ENCODE assay signal across 31 cellular contexts in the genomic region with DNA sequence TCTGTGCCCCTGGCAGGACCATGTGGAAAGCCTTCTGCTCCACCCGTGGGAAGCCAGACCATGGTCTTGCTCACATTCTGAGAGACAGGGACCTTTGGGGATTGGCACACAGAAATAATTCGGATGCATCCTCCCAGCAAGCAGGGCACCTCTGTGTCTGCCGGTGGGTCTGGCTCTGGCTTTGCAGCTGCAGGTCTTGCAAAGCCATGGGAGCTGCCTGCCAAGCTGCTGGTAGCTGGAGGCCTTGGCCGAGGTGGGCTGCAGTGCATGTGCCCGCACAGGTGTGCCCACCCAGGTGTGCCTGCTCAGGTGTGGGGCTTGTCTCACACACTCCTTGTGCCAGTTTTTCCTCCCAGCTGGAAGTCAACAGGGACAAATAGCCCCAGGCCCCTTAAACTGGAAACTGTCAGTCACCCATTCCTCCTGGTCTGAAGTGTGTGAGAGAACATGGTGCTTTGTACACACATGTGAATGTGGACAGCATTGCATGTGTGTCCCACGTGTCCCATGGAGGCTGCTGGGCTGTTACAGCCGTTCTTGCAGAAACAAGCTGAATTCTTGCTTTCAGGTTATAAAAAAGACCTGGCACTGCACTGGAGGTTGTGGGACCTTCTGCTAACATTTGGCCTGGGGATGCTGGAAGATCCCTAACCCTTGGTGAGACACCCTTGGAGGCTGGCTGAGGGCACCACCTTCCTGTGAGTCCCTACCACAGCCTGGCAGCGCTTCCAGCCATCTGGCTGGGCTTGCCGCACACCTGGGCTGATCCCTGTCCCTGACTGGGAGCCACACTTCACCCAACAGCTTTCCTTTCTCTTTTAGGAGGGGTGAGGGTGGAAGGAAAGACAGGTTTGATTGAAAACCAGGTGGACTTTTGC. TPM values are rescaled to one million over a fixed set of nuclear protein-coding genes. Genes with fewer than 3 reads are reported as not detected.
DNase-seq lines count a peak whose midpoint lies in the region; ATAC-seq and TF ChIP-seq lines count a peak whose summit lies in the region.
"Had no signal": no experiment of that assay in that cellular context is flagged by ENCODE, and none has a peak within 500 bp of the region (broad histone marks: within the 10 kb centered on the region; RNA-seq: fewer than 3 reads in every experiment).

No MANE protein-coding gene starts in this region.

- intact Hi-C loops in stomach (cut with DNase I; ENCODE audit: low total_unique reads) = no loop called here
- intact Hi-C loops in CD4-positive, alpha-beta memory T cell (cut with micrococcal nuclease) = no loop called here

- POLR2A ChIA-PET in CD4-positive, alpha-beta memory T cell (lab: Charles Lee; ENCODE audit: partially characterized antibody) = no interaction called here

- peaks cover 0 to 2% (median 0%) of the 10 kb centered on the region in 8 donors for H3K9me3 Mint-ChIP-seq in CD4-positive, alpha-beta memory T cell
- H3K9me3 Mint-ChIP-seq: activated CD4-positive, alpha-beta memory T cell treated with anti-CD3 and anti-CD28 coated beads for 36 hours; activated naive CD4-positive, alpha-beta T cell treated with anti-CD3 and anti-CD28 coated beads for 36 hours; nephron had no signal

- H3K4me3 ChIP-seq in adipocyte (ENCODE audit: low read length) (no peak overlapping the region), stomach (no peak overlapping the region)
- no peak overlapping the region for H3K4me3 ChIP-seq in CD4-positive, alpha-beta memory T cell (ENCODE audit: low read length in 2 of 2)
- H3K4me3 ChIP-seq: adrenal gland; BLaER1 treated with 17β-estradiol and CSF1 and Interleukin-3, amounts not matched to agents 10 nM and 100 nM; body of pancreas; esophagus squamous epithelium; GM23248; lower lobe of right lung; Peyer's patch had no signal

- peaks cover 0 to 1% of the 10 kb centered on the region in 2 donors for H3K27me3 Mint-ChIP-seq in CD4-positive, alpha-beta memory T cell
- H3K27me3 Mint-ChIP-seq: activated CD4-positive, alpha-beta memory T cell treated with anti-CD3 and anti-CD28 coated beads for 36 hours; stimulated activated memory B cell treated with anti-CD40 and anti-IgM and Interleukin-4, amounts not matched to agents 10 μg/mL and 1 μg/mL and 100 μg/mL, for 72 hours had no signal

- H3K27ac Mint-ChIP-seq in CD4-positive, alpha-beta memory T cell = no peak overlapping the region
- H3K27ac Mint-ChIP-seq: activated CD4-positive, alpha-beta memory T cell treated with anti-CD3 and anti-CD28 coated beads for 36 hours; activated naive CD4-positive, alpha-beta T cell treated with anti-CD3 and anti-CD28 coated beads for 36 hours; stimulated activated memory B cell treated with anti-CD40 and anti-IgM and Interleukin-4, amounts not matched to agents 10 μg/mL and 1 μg/mL and 100 μg/mL, for 72 hours; T-helper 17 cell had no signal

- 70 to 85% (median 77%) methylated on average over 8 to 9 of the region's 9 CpGs for WGBS in stomach, 5 donors

- DNase-seq in activated effector memory CD4-positive, alpha-beta T cell treated with anti-CD3 and anti-CD28 coated beads, Interleukin-2, amount 50 U/mL, for 16 hours = peak; percentile 38
- no peak for DNase-seq in activated effector memory CD4-positive, alpha-beta T cell treated with Interleukin-2 at 50 U/mL for 16 hours
- DNase-seq in NCI-H1092 treated with DMSO at 0.1 percent for 48 hours (lab: John Stamatoyannopoulos, UW) (peak; percentile 80), adipocyte (ENCODE audit: low read depth) (no peak), stomach (peak; percentile 63), AML-193 (lab: John Stamatoyannopoulos, UW) (no peak)
- DNase-seq in CD4-positive, alpha-beta memory T cell = no peak
- DNase-seq: activated CD4-positive, alpha-beta memory T cell treated with anti-CD3 and anti-CD28 coated beads for 36 hours; activated CD8-positive, alpha-beta memory T cell treated with anti-CD3 and anti-CD28 coated beads, Interleukin-2, amount 50 U/mL, for 4 hours; activated naive CD4-positive, alpha-beta T cell treated with anti-CD3 and anti-CD28 coated beads for 36 hours; adrenal gland; Calu3; EL; esophagus squamous epithelium; foreskin keratinocyte; GM23248; heart right ventricle; lower lobe of right lung; NCI-H526; substantia nigra; T-helper 17 cell had no signal

- CTCF ChIA-PET in CD4-positive, alpha-beta memory T cell (lab: Charles Lee; ENCODE audit: partially characterized antibody) = no interaction called here

- H3K9me3 ChIP-seq in adipocyte (ENCODE audit: control insufficient read depth, low read length) = no peaks in the 10 kb centered on the region
- H3K9me3 ChIP-seq in stomach = no peaks in the 10 kb centered on the region
- no peaks in the 10 kb centered on the region for H3K9me3 ChIP-seq in CD4-positive, alpha-beta memory T cell (ENCODE audit: control insufficient read depth in 1 of 2, low read length in 2 of 2)
- H3K9me3 ChIP-seq: adrenal gland, body of pancreas, esophagus squamous epithelium, heart right ventricle, lower lobe of right lung, Peyer's patch had no signal

- H3K36me3 Mint-ChIP-seq in CD4-positive, alpha-beta memory T cell = no peaks in the 10 kb centered on the region
- H3K36me3 Mint-ChIP-seq: activated CD4-positive, alpha-beta memory T cell treated with anti-CD3 and anti-CD28 coated beads for 36 hours; stimulated activated memory B cell treated with anti-CD40 and anti-IgM and Interleukin-4, amounts not matched to agents 10 μg/mL and 1 μg/mL and 100 μg/mL, for 72 hours had no signal

- no peak overlapping the region for H3K4me3 Mint-ChIP-seq in CD4-positive, alpha-beta memory T cell
- H3K4me3 Mint-ChIP-seq: activated CD4-positive, alpha-beta memory T cell treated with anti-CD3 and anti-CD28 coated beads for 36 hours; activated naive CD4-positive, alpha-beta T cell treated with anti-CD3 and anti-CD28 coated beads for 36 hours; nephron; stimulated activated memory B cell treated with anti-CD40 and anti-IgM and Interleukin-4, amounts not matched to agents 10 μg/mL and 1 μg/mL and 100 μg/mL, for 72 hours; T-helper 17 cell had no signal

- no peak for TF ChIP-seq CTCF in stomach (IDR thresholded peaks at IDR 0.05)

- H3K27ac ChIP-seq in stomach = no peak overlapping the region
- no peak overlapping the region for H3K27ac ChIP-seq in CD4-positive, alpha-beta memory T cell (ENCODE audit: low read depth, low read length)
- H3K27ac ChIP-seq: adrenal gland; BLaER1 treated with 17β-estradiol and CSF1 and Interleukin-3, amounts not matched to agents 10 nM and 100 nM; body of pancreas; dorsolateral prefrontal cortex; esophagus squamous epithelium; foreskin keratinocyte; GM23248; lower lobe of right lung; Peyer's patch had no signal

- no peak for TF ChIP-seq POLR2A in stomach (IDR thresholded peaks at IDR 0.05)

- ATAC-seq in GM18873 (IDR thresholded peaks at IDR 0.05; ENCODE audit: low FRiP score, unreplicated experiment) = no peak
- ATAC-seq: activated CD4-positive, CD25-positive, alpha-beta regulatory T cell treated with anti-CD3 and anti-CD28 coated beads, Interleukin-2, amount 50 U/mL, for 24 hours; body of pancreas; foreskin keratinocyte; lower lobe of right lung; stimulated activated memory B cell treated with anti-CD40 and anti-IgM and Interleukin-4, amounts not matched to agents 10 μg/mL and 1 μg/mL and 100 μg/mL, for 72 hours; T-helper 17 cell had no signal

- no peaks in the 10 kb centered on the region for H3K36me3 ChIP-seq in adipocyte (ENCODE audit: control insufficient read depth, insufficient read depth, low read length, severe bottlenecking)
- no peaks in the 10 kb centered on the region for H3K36me3 ChIP-seq in stomach
- H3K36me3 ChIP-seq in CD4-positive, alpha-beta memory T cell (ENCODE audit: insufficient read depth, low read length) = no peaks in the 10 kb centered on the region
- H3K36me3 ChIP-seq: adrenal gland; BLaER1 treated with 17β-estradiol and CSF1 and Interleukin-3, amounts not matched to agents 10 nM and 100 nM; esophagus squamous epithelium; heart right ventricle; lower lobe of right lung; Peyer's patch had no signal

- peak overlapping the region; percentile 87 for H3K9ac ChIP-seq in adipocyte (ENCODE audit: low read length)
- H3K9ac ChIP-seq: BLaER1 treated with 17β-estradiol and CSF1 and Interleukin-3, amounts not matched to agents 10 nM and 100 nM; GM23248 had no signal

- no peak for TF ChIP-seq EP300 in stomach (IDR thresholded peaks at IDR 0.05)

- H3K27me3 ChIP-seq in adipocyte (replicated peaks; ENCODE audit: control insufficient read depth, insufficient read depth, low read length) = peaks cover 8% of the 10 kb centered on the region
- peaks cover 0 to 7% (median 0%) of the 10 kb centered on the region in 3 donors for H3K27me3 ChIP-seq in stomach
- H3K27me3 ChIP-seq in CD4-positive, alpha-beta memory T cell (ENCODE audit: insufficient read depth, low read length) = no peaks in the 10 kb centered on the region
- H3K27me3 ChIP-seq: adrenal gland; BLaER1 treated with 17β-estradiol and CSF1 and Interleukin-3, amounts not matched to agents 10 nM and 100 nM; body of pancreas; Peyer's patch had no signal

- H3K4me1 ChIP-seq in adipocyte (ENCODE audit: control insufficient read depth, insufficient read depth, low read length) (peaks cover 27% of the 10 kb centered on the region), stomach (peaks cover 0 to 14% (median 8%) of the 10 kb centered on the region in 4 donors)
- no peaks in the 10 kb centered on the region for H3K4me1 ChIP-seq in CD4-positive, alpha-beta memory T cell (ENCODE audit: insufficient read depth, low read length)
- H3K4me1 ChIP-seq: adrenal gland, foreskin keratinocyte, lower lobe of right lung, Peyer's patch had no signal

- no peaks in the 10 kb centered on the region for H3K4me1 Mint-ChIP-seq in CD4-positive, alpha-beta memory T cell
- H3K4me1 Mint-ChIP-seq: stimulated activated memory B cell treated with anti-CD40 and anti-IgM and Interleukin-4, amounts not matched to agents 10 μg/mL and 1 μg/mL and 100 μg/mL, for 72 hours had no signal

RNA-seq across cellular contexts. Expression of a gene that starts 54.9 kb away (rescaled TPM):
- total RNA-seq in stomach = 100 to 1,000 TPM in 3 of 5 donors, 10 to 100 TPM in 2; 32.7 to 520 (median 132) TPM
- polyA plus RNA-seq in stomach = 10 to 100 TPM in 2 of 3 donors, 1 to 10 TPM in 1; 7.9 to 97.2 (median 18.8) TPM
- total RNA-seq in CD4-positive, alpha-beta memory T cell = not detected
- polyA plus RNA-seq in CD4-positive, alpha-beta memory T cell = not detected
- total RNA-seq: activated CD4-positive, alpha-beta memory T cell treated with anti-CD3 and anti-CD28 coated beads for 36 hours; activated naive CD4-positive, alpha-beta T cell treated with anti-CD3 and anti-CD28 coated beads for 36 hours; GM23248; HT-29; mononuclear cell; T-helper 17 cell had no signal
- polyA plus RNA-seq: GM23248 had no signal

Comparison
In these comparisons a context has a peak if more than half of its experiments do, and no peak if none do; other contexts are left out.
1. DNase-seq: peak in activated effector memory CD4-positive, alpha-beta T cell treated with anti-CD3 and anti-CD28 coated beads, Interleukin-2, amount 50 U/mL, for 16 hours (single experiment), NCI-H1092 treated with DMSO at 0.1 percent for 48 hours (single experiment) and stomach (single experiment); none in activated effector memory CD4-positive, alpha-beta T cell treated with Interleukin-2 at 50 U/mL for 16 hours (single experiment), adipocyte (single experiment), AML-193 (0 of 2) and CD4-positive, alpha-beta memory T cell (0 of 5).
2. RNA of a gene that starts 54.9 kb away (total RNA-seq): 32.7 to 520 TPM in stomach; not detected in CD4-positive, alpha-beta memory T cell; every median in the first group is over 10 times any median in the second.